Comparison of ENCODE assay signal across 8 cellular contexts in the genomic region with DNA sequence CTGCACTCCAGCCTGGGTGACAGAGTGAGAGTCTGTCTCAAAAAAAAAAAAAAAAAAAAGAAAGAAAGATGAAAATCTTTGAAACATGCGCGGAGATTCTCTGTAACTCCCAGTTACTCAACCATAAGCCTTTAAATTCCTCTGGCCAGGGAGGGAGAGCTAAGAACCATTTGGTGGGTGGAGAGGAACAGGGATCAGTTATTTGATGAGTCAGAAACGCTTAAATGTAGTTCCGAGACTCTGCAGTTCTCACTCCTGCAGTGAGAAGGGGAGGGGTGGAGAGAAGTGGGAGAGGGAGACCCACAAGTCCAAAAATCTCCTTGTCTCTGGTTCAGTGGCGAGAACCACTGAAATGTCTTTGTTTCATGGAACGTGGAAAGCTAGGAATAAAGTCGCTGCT.
DNase-seq lines count a peak whose midpoint lies in the region; ATAC-seq, FAIRE-seq and TF ChIP-seq lines count a peak whose summit lies in the region.
"Had no signal": no experiment of that assay in that cellular context is flagged by ENCODE, and none has a peak within 500 bp of the region (broad histone marks: within the 10 kb centered on the region; RNA-seq: fewer than 3 reads in every experiment).

No MANE protein-coding gene starts in this region.

- peak overlapping the region in 2 of 3 donors; percentile 35 to 52 for H3K27ac ChIP-seq in thyroid gland

- H3K27me3 ChIP-seq in thyroid gland = no peaks in the 10 kb centered on the region

- no peaks in the 10 kb centered on the region for H3K9me3 ChIP-seq in thyroid gland

- H3K4me3 ChIP-seq in fibroblast of the aortic adventitia (ENCODE audit: low read depth, low read length) = no peak overlapping the region
- no peak overlapping the region for H3K4me3 ChIP-seq in thyroid gland (replicated peaks in 1 of 3)

- H3K36me3 ChIP-seq in thyroid gland = no peaks in the 10 kb centered on the region

- DNase-seq in H54 (ENCODE audit: insufficient read length, low spot score) = peak; percentile 93
- peak; percentile 89 for DNase-seq in RCC 7860 (ENCODE audit: low spot score)
- DNase-seq in fibroblast of the aortic adventitia (ENCODE audit: low read depth) = peak; percentile 74
- DNase-seq in thyroid gland = peak; percentile 50 to 75
- no peak for DNase-seq in midbrain (lab: John Stamatoyannopoulos, UW)
- DNase-seq: NCI-H187 had no signal

- 35 to 45% methylated on average over 7 of the region's 7 CpGs for WGBS in thyroid gland, 2 donors

- TF ChIP-seq POLR2A in H54 (IDR thresholded peaks at IDR 0.05; ENCODE audit: low read depth, low read length) (no peak), thyroid gland (IDR thresholded peaks at IDR 0.05) (no peak)

- peaks cover 15 to 36% of the 10 kb centered on the region in 2 donors for H3K4me1 ChIP-seq in thyroid gland

- intact Hi-C loops in thyroid gland (cut with DNase I) = no loop called here

- peak; percentile 45 for FAIRE-seq in H54 (lab: Jason Lieb, UNC)
- peak; percentile 93 for FAIRE-seq in RCC 7860 (lab: Jason Lieb, UNC)

- no peak for ATAC-seq in GM18873 (IDR thresholded peaks at IDR 0.05; ENCODE audit: low FRiP score, unreplicated experiment)
- ATAC-seq in HG02973 (IDR thresholded peaks at IDR 0.05; ENCODE audit: unreplicated experiment) = no peak

- no peak for TF ChIP-seq CTCF in fibroblast of the aortic adventitia (IDR thresholded peaks at IDR 0.05; ENCODE audit: insufficient read depth, low read length)
- TF ChIP-seq CTCF in thyroid gland (IDR thresholded peaks at IDR 0.05) = no peak
